ENCODE assay signal across 8 cellular contexts in genomic region chrX:74613350-74614192, GRCh38. TPM values are rescaled to one million over a fixed set of nuclear protein-coding genes. Genes with fewer than 3 reads are reported as not detected.
DNase-seq lines count a peak whose midpoint lies in the region; ATAC-seq, FAIRE-seq and TF ChIP-seq lines count a peak whose summit lies in the region.

No MANE protein-coding gene starts in this region.

- BruUV-seq in PC-9 (replicated peaks; lab: Mats Ljungman, UMichigan): TSS peak; percentile 46

- H3K4me1 ChIP-seq in DND-41 (ENCODE audit: insufficient read depth, low read length) (peaks cover 31% of the 10 kb centered on the region), PC-9 (replicated peaks; ENCODE audit: insufficient read depth) (peaks cover 6% of the 10 kb centered on the region; the same call in 1 of the 2 replicates), stomach smooth muscle (ENCODE audit: control insufficient read depth, insufficient read depth, low read length) (no peaks in the 10 kb centered on the region)

- H3K27me3 ChIP-seq in DND-41 (ENCODE audit: insufficient read depth, low read length, poor library complexity): no peaks in the 10 kb centered on the region
- H3K27me3 ChIP-seq in PC-9 (ENCODE audit: insufficient read depth, low read depth): no peaks in the 10 kb centered on the region
- H3K27me3 ChIP-seq in bronchial epithelial cell (ENCODE audit: control insufficient read depth, insufficient read depth, low read length): no peaks in the 10 kb centered on the region
- H3K27me3 ChIP-seq in layer of hippocampus (ENCODE audit: control insufficient read depth, insufficient read depth, low read length): no peaks in the 10 kb centered on the region
- H3K27me3 ChIP-seq in stomach smooth muscle (ENCODE audit: control insufficient read depth in 1 of 2, insufficient read depth in 2 of 2, low read length in 2 of 2): no peaks in the 10 kb centered on the region

- H3K27ac ChIP-seq in DND-41 (ENCODE audit: low read length) (peak overlapping the region; percentile 98), PC-9 (peak overlapping the region; percentile 90), layer of hippocampus (ENCODE audit: low read depth, low read length) (peak overlapping the region; percentile 71), stomach smooth muscle (ENCODE audit: low read length) (peak overlapping the region; percentile 90)

- H3K9ac ChIP-seq in DND-41 (ENCODE audit: low read depth, low read length): peak overlapping the region; percentile 99
- H3K9ac ChIP-seq in stomach smooth muscle (ENCODE audit: low read length in 2 of 2): peak overlapping the region; percentile 89

- H2AFZ ChIP-seq in DND-41 (ENCODE audit: low read depth, low read length): peak overlapping the region; percentile 62
- H2AFZ ChIP-seq in PC-9: peak overlapping the region; percentile 82; the same call in 1 of the 2 replicates

- H3K79me2 ChIP-seq in DND-41 (ENCODE audit: insufficient read depth, low read length) (peaks cover 59% of the 10 kb centered on the region), PC-9 (ENCODE audit: low read depth) (peaks cover 58% of the 10 kb centered on the region)

- H4K20me1 ChIP-seq in DND-41 (ENCODE audit: insufficient read depth, low read length): peaks cover 7% of the 10 kb centered on the region; the same call in 1 of the 2 replicates
- H4K20me1 ChIP-seq in PC-9 (ENCODE audit: insufficient read depth): no peaks in the 10 kb centered on the region; the same call in 1 of the 2 replicates

- ATAC-seq in DND-41 (ENCODE audit: insufficient read depth, low read depth): 0 out of 3 replicates have a peak, but pooled peaks have one; percentile 18

- H3K9me3 ChIP-seq in DND-41 (ENCODE audit: insufficient read depth, low read length, severe bottlenecking): no peaks in the 10 kb centered on the region
- H3K9me3 ChIP-seq in PC-9 (ENCODE audit: insufficient read depth, low read depth): no peaks in the 10 kb centered on the region
- H3K9me3 ChIP-seq in stomach smooth muscle (ENCODE audit: control insufficient read depth in 2 of 2, low read length in 2 of 2): no peaks in the 10 kb centered on the region

- peak; percentile 15 for DNase-seq in DND-41
- DNase-seq in HS-27A (ENCODE audit: low read depth): peak; percentile 8
- no peak for DNase-seq in PC-9
- peak; percentile 33 for DNase-seq in bronchial epithelial cell (ENCODE audit: low read depth)
- no peak for DNase-seq in posterior vena cava (ENCODE audit: low spot score)
- DNase-seq in DMS153 treated with DMSO at 0.1 percent for 48 hours (lab: John Stamatoyannopoulos, UW; ENCODE audit: unreplicated experiment): no peak

- no peak for FAIRE-seq in bronchial epithelial cell (lab: Jason Lieb, UNC)

- TF ChIP-seq CTCF in DND-41 (IDR thresholded peaks at IDR 0.05; ENCODE audit: borderline replicate concordance, extremely low read depth, low read length, poor library complexity, severe bottlenecking) (no peak), PC-9 (conservative IDR thresholded peaks at IDR 0.05) (no peak), bronchial epithelial cell (IDR thresholded peaks at IDR 0.05; ENCODE audit: insufficient read depth, low read length, severe bottlenecking) (peak; percentile 7)

- H3K4me3 ChIP-seq in DND-41 (ENCODE audit: low read depth in 1 of 2, low read length in 2 of 2): peak overlapping the region; percentile 82 to 86
- H3K4me3 ChIP-seq in PC-9: peak overlapping the region; percentile 80
- H3K4me3 ChIP-seq in bronchial epithelial cell (ENCODE audit: low read depth, low read length): peak overlapping the region; percentile 83
- peak overlapping the region; percentile 75 to 78 for H3K4me3 ChIP-seq in stomach smooth muscle (ENCODE audit: low read length in 2 of 2)

- intact Hi-C loops in PC-9 (cut with micrococcal nuclease; ENCODE audit: unreplicated experiment): no loop called here
- intact Hi-C loops in posterior vena cava (cut with DNase I): no loop called here

- no peaks in the 10 kb centered on the region for H3K9me2 ChIP-seq in PC-9 (ENCODE audit: insufficient read depth)

- POLR2A ChIA-PET in PC-9 (lab: Charles Lee; ENCODE audit: unreplicated experiment): no interaction called here

- H3K4me2 ChIP-seq in DND-41 (ENCODE audit: insufficient read depth, low read length) (peak overlapping the region; percentile 68), PC-9 (peak overlapping the region; percentile 87)

- CTCF ChIA-PET in PC-9 (lab: Charles Lee): no interaction called here

- no peaks in the 10 kb centered on the region for H3F3A ChIP-seq in PC-9 (ENCODE audit: insufficient read depth, low read depth)

- H3K36me3 ChIP-seq in DND-41 (ENCODE audit: insufficient read depth, low read length) (peaks cover 27% of the 10 kb centered on the region), PC-9 (ENCODE audit: low read depth) (peaks cover 9% of the 10 kb centered on the region; the same call in 1 of the 2 replicates), bronchial epithelial cell (ENCODE audit: control insufficient read depth, insufficient read depth, low read length) (no peaks in the 10 kb centered on the region), stomach smooth muscle (ENCODE audit: control insufficient read depth in 2 of 2, insufficient read depth in 2 of 2, low read length in 2 of 2) (no peaks in the 10 kb centered on the region)

RNA-seq across cellular contexts. Expression of gene RLIM, which starts 0.9 kb away (rescaled TPM):
- 30.1 and 32.9 TPM in 2 replicates for total RNA-seq in PC-9 (2021)
- 49.8 and 55.8 TPM in 2 replicates for total RNA-seq in bronchial epithelial cell
- 10 to 100 TPM; 31.6 to 32.9 TPM for total RNA-seq in posterior vena cava

Comparison
In these comparisons a context has a peak if more than half of its experiments do, and no peak if none do; other contexts are left out.
1. DNase-seq: peak in DND-41 (single experiment), HS-27A (single experiment) and bronchial epithelial cell (single experiment); none in PC-9 (0 of 2), posterior vena cava (single experiment) and DMS153 treated with DMSO at 0.1 percent for 48 hours (single experiment).
2. Peak in every context shown above with its lines, with median percentiles within 50 percentile points of each other: H3K27ac ChIP-seq and H3K4me3 ChIP-seq.